ENCODE assay signal across 19 cellular contexts in the genomic region with DNA sequence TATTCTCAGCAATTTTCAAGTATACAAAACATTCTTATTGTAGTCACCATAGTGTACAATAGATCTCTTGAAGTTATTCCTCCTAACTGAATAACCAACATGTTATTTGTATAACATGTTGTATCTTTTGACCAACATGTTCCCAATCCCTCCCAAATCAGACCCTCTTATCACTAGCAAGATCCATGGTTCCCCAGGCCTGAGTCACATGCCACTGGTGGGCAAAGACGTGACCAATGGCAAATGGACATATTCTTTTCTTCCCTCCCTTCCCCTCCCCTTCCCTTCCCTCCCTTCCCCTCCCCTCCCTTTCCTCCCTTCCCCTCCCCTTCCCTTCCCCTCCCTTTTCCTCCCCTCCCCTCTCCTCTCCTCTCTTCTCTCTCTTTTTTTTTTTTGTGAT. TPM values are rescaled to one million over a fixed set of nuclear protein-coding genes. Genes with fewer than 3 reads are reported as not detected.
DNase-seq lines count a peak whose midpoint lies in the region; ATAC-seq, FAIRE-seq and TF ChIP-seq lines count a peak whose summit lies in the region.
"Had no signal": no experiment of that assay in that cellular context is flagged by ENCODE, and none has a peak within 500 bp of the region (broad histone marks: within the 10 kb centered on the region; RNA-seq: fewer than 3 reads in every experiment).

No MANE protein-coding gene starts in this region.

- peak overlapping the region; percentile 53 for H3K27ac Mint-ChIP-seq in MCF 10A (ENCODE audit: low read depth, unreplicated experiment)
- H3K27ac Mint-ChIP-seq: CD14-positive monocyte, progenitor cell of endocrine pancreas had no signal

- no peaks in the 10 kb centered on the region for H3K79me2 ChIP-seq in SK-N-SH (ENCODE audit: insufficient read depth)

- H3K4me1 Mint-ChIP-seq in MCF 10A (ENCODE audit: insufficient read depth, unreplicated experiment) = peaks cover 83% of the 10 kb centered on the region

- no peaks in the 10 kb centered on the region for H3K9me2 ChIP-seq in SK-N-SH

- no peaks in the 10 kb centered on the region for H3K36me3 ChIP-seq in SK-N-SH (replicated peaks in 1 of 2; ENCODE audit: control insufficient read depth in 1 of 2, insufficient read depth in 2 of 2, low read length in 1 of 2)
- no peaks in the 10 kb centered on the region for H3K36me3 ChIP-seq in mesodermal cell (ENCODE audit: control insufficient read depth, insufficient read depth, low read length)
- H3K36me3 ChIP-seq: HAP-1 had no signal

- peaks cover 5 to 85% of the 10 kb centered on the region in 2 experiments for H3K4me1 ChIP-seq in SK-N-SH (ENCODE audit: control insufficient read depth in 1 of 2, insufficient read depth in 2 of 2, low read depth in 1 of 2, low read length in 1 of 2)
- peaks cover 76% of the 10 kb centered on the region for H3K4me1 ChIP-seq in mesodermal cell (ENCODE audit: control insufficient read depth, insufficient read depth, low read length, poor library complexity, severe bottlenecking)

- CTCF ChIA-PET in SK-N-SH (lab: Yijun Ruan, JAX) (interaction anchor here (1.5 kb wide), 1 partner anchor 21 kb away, joined by 4 read pairs; no protein-coding TSS in a partner anchor), MCF 10A (lab: Yijun Ruan, JAX) (interaction anchor here (0.6 to 1.2 kb wide), 5 partner anchors 18 to 146 kb away, joined by 3 to 5 read pairs (median 3); no protein-coding TSS in a partner anchor)

- no peak overlapping the region for H2AFZ ChIP-seq in SK-N-SH (ENCODE audit: low read depth)

- no peak overlapping the region for H3K4me3 ChIP-seq in SK-N-SH (ENCODE audit: low read depth in 2 of 2, low read length in 1 of 2)
- H3K4me3 ChIP-seq in mesodermal cell (ENCODE audit: extremely low read depth, insufficient read depth, low read length, poor library complexity, severe bottlenecking) = no peak overlapping the region
- H3K4me3 ChIP-seq: HAP-1 had no signal

- no peak for TF ChIP-seq EP300 in SK-N-SH (IDR thresholded peaks at IDR 0.05; ENCODE audit: borderline replicate concordance in 1 of 2, low read depth in 1 of 2, low read length in 1 of 2)

- no peaks in the 10 kb centered on the region for H3K36me3 Mint-ChIP-seq in MCF 10A (ENCODE audit: insufficient read depth, unreplicated experiment)
- H3K36me3 Mint-ChIP-seq: CD14-positive monocyte had no signal

- FAIRE-seq in urothelium cell line (lab: Jason Lieb, UNC) = peak; percentile 42

- H3K27me3 ChIP-seq in SK-N-SH (ENCODE audit: insufficient read depth) = no peaks in the 10 kb centered on the region

- no peaks in the 10 kb centered on the region for H3K27me3 Mint-ChIP-seq in MCF 10A (ENCODE audit: insufficient read depth, unreplicated experiment)

- H3K9ac ChIP-seq in SK-N-SH = peak overlapping the region; percentile 87; the same call in 1 of the 2 replicates

- peak overlapping the region; percentile 42; the same call in 1 of the 2 replicates for H3K4me2 ChIP-seq in SK-N-SH

- no peak for TF ChIP-seq CTCF in SK-N-SH (IDR thresholded peaks at IDR 0.05)
- no peak for TF ChIP-seq CTCF in MCF 10A (IDR thresholded peaks at IDR 0.05; ENCODE audit: unreplicated experiment)

- no peak for DNase-seq in SK-N-SH
- no peak for DNase-seq in MCF 10A (ENCODE audit: unreplicated experiment)
- no peak for DNase-seq in urothelium cell line (ENCODE audit: low spot score)
- no peak for DNase-seq in NCI-H526 treated with DMSO at 0.1 percent for 48 hours (lab: John Stamatoyannopoulos, UW)
- DNase-seq: activated CD4-positive, CD25-positive, alpha-beta regulatory T cell treated with anti-CD3 and anti-CD28 coated beads, Interleukin-2, amount 50 U/mL, for 72 hours; amygdala; NCI-H187; Right ventricle myocardium superior; stimulated activated CD4-positive, alpha-beta T cell treated with anti-CD3 and anti-CD28 coated beads, Interleukin-12 subunit alpha, Interleukin-12 subunit beta, amount 100 ng/mL, for 4 hours; T-helper 2 cell had no signal

- H3K9me3 Mint-ChIP-seq in MCF 10A (ENCODE audit: unreplicated experiment) = no peaks in the 10 kb centered on the region
- H3K9me3 Mint-ChIP-seq: CD14-positive monocyte had no signal

- no peak for ATAC-seq in SK-N-SH treated with all-trans-retinoic acid at 6 μM for 48 hours
- ATAC-seq in GM21360 (IDR thresholded peaks at IDR 0.05; ENCODE audit: unreplicated experiment) = no peak
- no peak for ATAC-seq in GM19397 (IDR thresholded peaks at IDR 0.05; ENCODE audit: unreplicated experiment)
- ATAC-seq: left lobe of liver had no signal

- no peak overlapping the region for H3K4me3 Mint-ChIP-seq in MCF 10A (ENCODE audit: unreplicated experiment)

- H3K9me3 ChIP-seq in SK-N-SH = no peaks in the 10 kb centered on the region
- H3K9me3 ChIP-seq in mesodermal cell (ENCODE audit: control insufficient read depth, low read length) = no peaks in the 10 kb centered on the region
- H3K9me3 ChIP-seq: HAP-1 had no signal

- H3K27ac ChIP-seq in SK-N-SH (ENCODE audit: low read depth in 2 of 2, low read length in 1 of 2) = peak overlapping the region; percentile 85 to 99; a peak in 3 of 4 replicates
- peak overlapping the region; percentile 99 for H3K27ac ChIP-seq in mesodermal cell (ENCODE audit: low read depth, low read length, severe bottlenecking)
- H3K27ac ChIP-seq: 22Rv1 had no signal

- H4K20me1 ChIP-seq in SK-N-SH (ENCODE audit: insufficient read depth) = no peaks in the 10 kb centered on the region

- POLR2A ChIA-PET in SK-N-SH (lab: Yijun Ruan, JAX) = no interaction called here
- POLR2A ChIA-PET in MCF 10A (lab: Yijun Ruan, JAX) = interaction anchor here (1.0 to 4.9 kb wide), 13 partner anchors 12 to 157 kb away, joined by 3 to 95 read pairs (median 11); a partner anchor contains a TSS

- BruUV-seq in MCF 10A (replicated peaks; lab: Mats Ljungman, UMichigan) = no TSS peak

- 52% methylated on average over 1 of the region's 1 CpG for WGBS in SK-N-SH (ENCODE audit: low lambda C conversion rate)
- no CpG with 5 or more reads among the region's 1 CpG for WGBS in mesodermal cell (ENCODE audit: insufficient coverage in 2 of 2), 2 experiments

- H3F3A ChIP-seq in SK-N-SH (replicated peaks; ENCODE audit: insufficient read depth) = peaks cover 65% of the 10 kb centered on the region

- intact Hi-C loops in MCF 10A (cut with micrococcal nuclease) = no loop called here

- no peak for TF ChIP-seq RAD21 in SK-N-SH (IDR thresholded peaks at IDR 0.05; ENCODE audit: low read length)

TF ChIP-seq in SK-N-SH, 30 proteins besides CTCF, POLR2A, EP300 and RAD21:
- TF ChIP-seq GABPA (IDR thresholded peaks at IDR 0.05; ENCODE audit: low read depth) (no peak), CHD2 (IDR thresholded peaks at IDR 0.05; ENCODE audit: low read length, partially characterized antibody) (no peak), SIN3A (IDR thresholded peaks at IDR 0.05; ENCODE audit: borderline replicate concordance, low read depth, low read length) (no peak), YY1 (IDR thresholded peaks at IDR 0.05; ENCODE audit: low read depth) (no peak)

TF ChIP-seq in SK-N-SH treated with all-trans-retinoic acid at 6 μM for 48 hours, 23 proteins besides CTCF, POLR2A, EP300 and RAD21:
- TF ChIP-seq GLIS3 (CRISPR knock-in tag; IDR thresholded peaks at IDR 0.05) (no peak), ZC3H10 (CRISPR knock-in tag; IDR thresholded peaks at IDR 0.05) (no peak), ZNF70 (CRISPR knock-in tag; IDR thresholded peaks at IDR 0.05) (no peak), TOX (CRISPR knock-in tag; IDR thresholded peaks at IDR 0.05; ENCODE audit: borderline replicate concordance) (no peak)

RNA-seq across cellular contexts. Expression of a gene that starts 45.4 kb away (rescaled TPM):
- 163 and 185 TPM in 2 replicates for polyA plus RNA-seq in SK-N-SH (2012; rRNA removed)
- polyA plus RNA-seq in SK-N-SH (2012; cell fraction: cytosol; rRNA removed) = 91.0 and 115 TPM in 2 replicates
- polyA plus RNA-seq in SK-N-SH (2012; cell fraction: nucleus; rRNA removed) = 312 and 373 TPM in 2 replicates
- total RNA-seq in MCF 10A (2022) = 92.6 and 137 TPM in 2 replicates
- polyA plus RNA-seq in mesodermal cell (2013, experiment 1 of 2) = 59.7 TPM
- polyA plus RNA-seq in mesodermal cell (2013, experiment 2 of 2) = 50.8 TPM
- polyA plus RNA-seq: CD14-positive monocyte had no signal
